In genomic region chr21:37220433-37220980, GRCh38 we compare ENCODE assay signal across 8 cellular contexts. TPM values are rescaled to one million over a fixed set of nuclear protein-coding genes. Genes with fewer than 3 reads are reported as not detected.
A peak's percentile ranks its signal among the peaks of the same experiment; 100 is the strongest.
DNase-seq lines count a peak whose midpoint lies in the region; ATAC-seq and TF ChIP-seq lines count a peak whose summit lies in the region.

No MANE protein-coding gene starts in this region.

- ATAC-seq in GM21528 (IDR thresholded peaks at IDR 0.05; ENCODE audit: low FRiP score, unreplicated experiment): peak; percentile 49
- peak; percentile 43 for ATAC-seq in stimulated activated effector memory CD8-positive, alpha-beta T cell treated with anti-CD3 and anti-CD28 coated beads, Interleukin-12 subunit alpha, Interleukin-12 subunit beta, amount 100 ng/mL, for 72 hours

- peaks cover 45% of the 10 kb centered on the region for H3K36me3 Mint-ChIP-seq in T-helper 2 cell treated with Interferon-gamma antibody and Interleukin-4, amounts not matched to agents 5 μg/mL and 100 μg/mL, for 36 hours (ENCODE audit: low read depth)
- peaks cover 22% of the 10 kb centered on the region for H3K36me3 Mint-ChIP-seq in chondrocyte (ENCODE audit: low read depth)
- H3K36me3 Mint-ChIP-seq in stimulated activated effector memory CD8-positive, alpha-beta T cell treated with anti-CD3 and anti-CD28 coated beads, Interleukin-12 subunit alpha, Interleukin-12 subunit beta, amount 100 ng/mL, for 72 hours: peaks cover 37% of the 10 kb centered on the region

- no peak for TF ChIP-seq RAD21 in liver (IDR thresholded peaks at IDR 0.05)

- peaks cover 37% of the 10 kb centered on the region for H3K4me1 Mint-ChIP-seq in T-helper 2 cell treated with Interferon-gamma antibody and Interleukin-4, amounts not matched to agents 5 μg/mL and 100 μg/mL, for 36 hours (ENCODE audit: low read depth)
- peaks cover 6% of the 10 kb centered on the region for H3K4me1 Mint-ChIP-seq in chondrocyte (ENCODE audit: low read depth)
- peaks cover 37% of the 10 kb centered on the region for H3K4me1 Mint-ChIP-seq in stimulated activated effector memory CD8-positive, alpha-beta T cell treated with anti-CD3 and anti-CD28 coated beads, Interleukin-12 subunit alpha, Interleukin-12 subunit beta, amount 100 ng/mL, for 72 hours

- peak overlapping the region; percentile 94 for H3K27ac Mint-ChIP-seq in T-helper 2 cell treated with Interferon-gamma antibody and Interleukin-4, amounts not matched to agents 5 μg/mL and 100 μg/mL, for 36 hours
- H3K27ac Mint-ChIP-seq in chondrocyte (ENCODE audit: unreplicated experiment): no peak overlapping the region
- peak overlapping the region; percentile 86 for H3K27ac Mint-ChIP-seq in stimulated activated effector memory CD8-positive, alpha-beta T cell treated with anti-CD3 and anti-CD28 coated beads, Interleukin-12 subunit alpha, Interleukin-12 subunit beta, amount 100 ng/mL, for 72 hours

- H3K4me1 ChIP-seq in HUES6 (ENCODE audit: control insufficient read depth, insufficient read depth, low read length): no peaks in the 10 kb centered on the region
- H3K4me1 ChIP-seq in liver (ENCODE audit: control insufficient read depth in 4 of 4, insufficient read depth in 4 of 4, low read length in 3 of 4): peaks cover 0 to 16% (median 3%) of the 10 kb centered on the region in 4 donors

- H3K9ac ChIP-seq in HUES6 (ENCODE audit: low read length) (no peak overlapping the region), liver (ENCODE audit: low read depth in 1 of 2, low read length in 2 of 2) (peak overlapping the region; percentile 50 to 53)

- no peaks in the 10 kb centered on the region for H3K27me3 Mint-ChIP-seq in T-helper 2 cell treated with Interferon-gamma antibody and Interleukin-4, amounts not matched to agents 5 μg/mL and 100 μg/mL, for 36 hours (ENCODE audit: low read depth)
- H3K27me3 Mint-ChIP-seq in chondrocyte (ENCODE audit: low read depth): no peaks in the 10 kb centered on the region

- H3K9me3 Mint-ChIP-seq in T-helper 2 cell treated with Interferon-gamma antibody and Interleukin-4, amounts not matched to agents 5 μg/mL and 100 μg/mL, for 36 hours: peaks cover 6% of the 10 kb centered on the region
- no peaks in the 10 kb centered on the region for H3K9me3 Mint-ChIP-seq in chondrocyte (ENCODE audit: low read depth)
- no peaks in the 10 kb centered on the region for H3K9me3 Mint-ChIP-seq in stimulated activated effector memory CD8-positive, alpha-beta T cell treated with anti-CD3 and anti-CD28 coated beads, Interleukin-12 subunit alpha, Interleukin-12 subunit beta, amount 100 ng/mL, for 72 hours

- peaks cover 25% of the 10 kb centered on the region for H3K36me3 ChIP-seq in HUES6 (ENCODE audit: control insufficient read depth, insufficient read depth, low read length)
- peaks cover 2 to 16% (median 9%) of the 10 kb centered on the region in 4 donors for H3K36me3 ChIP-seq in liver (ENCODE audit: control insufficient read depth in 4 of 4, insufficient read depth in 3 of 4, low read depth in 1 of 4, low read length in 3 of 4)

- TF ChIP-seq CTCF in GM10266 (IDR thresholded peaks at IDR 0.05; ENCODE audit: control insufficient read depth, insufficient read depth, low read depth, missing control alignments): peak; percentile 27
- no peak for TF ChIP-seq CTCF in chondrocyte (IDR thresholded peaks at IDR 0.05)
- no peak for TF ChIP-seq CTCF in liver (IDR thresholded peaks at IDR 0.05; ENCODE audit: low read depth, low read length, missing input control)

- peaks cover 5% of the 10 kb centered on the region; the same call in 1 of the 2 replicates for H3K9me3 ChIP-seq in HUES6 (ENCODE audit: control insufficient read depth, insufficient read depth, low read depth, low read length)
- no peaks in the 10 kb centered on the region for H3K9me3 ChIP-seq in liver (ENCODE audit: control insufficient read depth in 4 of 4, low read length in 3 of 4)

- peak overlapping the region; percentile 60 for H3K4me3 ChIP-seq in HUES6 (ENCODE audit: low read depth, low read length)
- H3K4me3 ChIP-seq in liver (ENCODE audit: low read depth in 1 of 3, low read length in 3 of 3): peak overlapping the region; percentile 64 to 83 (median 79)

- DNase-seq in GM10266 (ENCODE audit: extremely low spot score) (no peak), chondrocyte (ENCODE audit: low spot score) (no peak), RPMI8226 (no peak)
- peak; percentile 46 for DNase-seq in T-helper 2 cell treated with Interferon-gamma antibody and Interleukin-4, amounts not matched to agents 5 μg/mL and 100 μg/mL, for 36 hours (ENCODE audit: low spot score)
- no peak for DNase-seq in stimulated activated effector memory CD8-positive, alpha-beta T cell treated with anti-CD3 and anti-CD28 coated beads, Interleukin-12 subunit alpha, Interleukin-12 subunit beta, amount 100 ng/mL, for 72 hours (ENCODE audit: low spot score in 2 of 2)

- H3K4me3 Mint-ChIP-seq in T-helper 2 cell treated with Interferon-gamma antibody and Interleukin-4, amounts not matched to agents 5 μg/mL and 100 μg/mL, for 36 hours: peak overlapping the region; percentile 83
- H3K4me3 Mint-ChIP-seq in chondrocyte (ENCODE audit: unreplicated experiment): peak overlapping the region; percentile 68
- H3K4me3 Mint-ChIP-seq in stimulated activated effector memory CD8-positive, alpha-beta T cell treated with anti-CD3 and anti-CD28 coated beads, Interleukin-12 subunit alpha, Interleukin-12 subunit beta, amount 100 ng/mL, for 72 hours: peak overlapping the region; percentile 88

- H3K27ac ChIP-seq in HUES6 (ENCODE audit: low read depth, low read length) (no peak overlapping the region), liver (ENCODE audit: low read depth in 1 of 2, low read length in 2 of 2) (peak overlapping the region; percentile 60 to 73)

- WGBS in liver: 6% methylated on average over 35 of the region's 35 CpGs

- H3K27me3 ChIP-seq in HUES6 (ENCODE audit: control insufficient read depth, insufficient read depth, low read length): peaks cover 6% of the 10 kb centered on the region; the same call in 1 of the 2 replicates
- H3K27me3 ChIP-seq in liver (ENCODE audit: control insufficient read depth in 4 of 4, insufficient read depth in 4 of 4, low read length in 3 of 4): no peaks in the 10 kb centered on the region

TF ChIP-seq in liver, 16 proteins besides CTCF, POLR2A, EP300 and RAD21:
- TF ChIP-seq RXRA (IDR thresholded peaks at IDR 0.05) (no peak), JUND (IDR thresholded peaks at IDR 0.05) (no peak), NR2F2 (IDR thresholded peaks at IDR 0.05) (no peak), GABPA (IDR thresholded peaks at IDR 0.05 in 1 of 2, conservative IDR thresholded peaks at IDR 0.05 in 1 of 2) (no peak), ATF3 (IDR thresholded peaks at IDR 0.05) (no peak), REST (IDR thresholded peaks at IDR 0.05) (no peak), TAF1 (conservative IDR thresholded peaks at IDR 0.05) (no peak), EGR1 (IDR thresholded peaks at IDR 0.05; ENCODE audit: low read depth in 2 of 2) (no peak), ZBTB33 (IDR thresholded peaks at IDR 0.05) (no peak), YY1 (IDR thresholded peaks at IDR 0.05) (no peak), HNF4G (IDR thresholded peaks at IDR 0.05) (no peak), SP1 (IDR thresholded peaks at IDR 0.05) (no peak)

RNA-seq across cellular contexts. Expression of gene VPS26C, which starts 46.6 kb away (rescaled TPM):
- total RNA-seq in chondrocyte (39.2 to 52.8 TPM (median 44.3 TPM) in 3 replicates), liver (10 to 100 TPM; 25.1 to 37.7 TPM)
- polyA plus RNA-seq in liver: 10 to 100 TPM; 16.3 to 20.5 TPM
